In the genomic region with DNA sequence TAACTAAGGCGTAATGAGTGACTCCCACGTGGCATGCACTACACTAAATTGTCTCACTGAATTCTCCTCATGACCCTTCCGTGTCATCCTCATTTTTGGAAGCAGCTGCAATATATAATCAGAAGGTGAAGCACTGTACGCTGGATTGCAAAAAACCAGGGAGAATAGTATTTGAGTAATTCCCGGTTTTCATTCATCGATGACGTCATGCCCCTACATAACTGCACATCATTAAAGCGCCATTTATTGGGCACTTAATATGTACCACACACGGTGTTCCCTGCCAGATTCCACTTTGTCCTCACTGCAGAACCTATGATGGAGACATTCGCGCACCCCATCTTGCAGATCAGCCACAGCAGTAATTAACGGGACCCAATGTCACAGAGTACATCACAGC, we compare ENCODE assay signal across 1 cellular context.
TF ChIP-seq lines count a peak whose summit lies in the region.

No MANE protein-coding gene starts in this region.

TF ChIP-seq in K562, 482 proteins besides CTCF, POLR2A, EP300 and RAD21:
- TF ChIP-seq, protein P1, sequence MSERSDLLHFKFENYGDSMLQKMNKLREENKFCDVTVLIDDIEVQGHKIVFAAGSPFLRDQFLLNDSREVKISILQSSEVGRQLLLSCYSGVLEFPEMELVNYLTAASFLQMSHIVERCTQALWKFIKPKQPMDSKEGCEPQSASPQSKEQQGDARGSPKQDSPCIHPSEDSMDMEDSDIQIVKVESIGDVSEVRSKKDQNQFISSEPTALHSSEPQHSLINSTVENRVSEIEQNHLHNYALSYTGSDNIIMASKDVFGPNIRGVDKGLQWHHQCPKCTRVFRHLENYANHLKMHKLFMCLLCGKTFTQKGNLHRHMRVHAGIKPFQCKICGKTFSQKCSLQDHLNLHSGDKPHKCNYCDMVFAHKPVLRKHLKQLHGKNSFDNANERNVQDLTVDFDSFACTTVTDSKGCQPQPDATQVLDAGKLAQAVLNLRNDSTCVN (CRISPR knock-in tag; IDR thresholded peaks at IDR 0.05) = no peak
- no peak for TF ChIP-seq ZFX (CRISPR knock-in tag; IDR thresholded peaks at IDR 0.05)
- TF ChIP-seq EHMT2 (IDR thresholded peaks at IDR 0.05) = no peak
- TF ChIP-seq ATF7 (IDR thresholded peaks at IDR 0.05) = peak; percentile 61; the same call in 1 of the 2 replicates
- no peak for TF ChIP-seq NCOA4 (IDR thresholded peaks at IDR 0.05; ENCODE audit: partially characterized antibody)
- TF ChIP-seq, protein P2, sequence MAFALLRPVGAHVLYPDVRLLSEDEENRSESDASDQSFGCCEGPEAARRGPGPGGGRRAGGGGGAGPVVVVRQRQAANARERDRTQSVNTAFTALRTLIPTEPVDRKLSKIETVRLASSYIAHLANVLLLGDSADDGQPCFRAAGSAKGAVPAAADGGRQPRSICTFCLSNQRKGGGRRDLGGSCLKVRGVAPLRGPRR (CRISPR knock-in tag; IDR thresholded peaks at IDR 0.05) = no peak
- TF ChIP-seq FOXM1 (IDR thresholded peaks at IDR 0.05; ENCODE audit: low read depth) = no peak
- TF ChIP-seq FOXM1 (CRISPR knock-in tag; IDR thresholded peaks at IDR 0.05; ENCODE audit: low read depth) = no peak
- TF ChIP-seq ZKSCAN8 (CRISPR knock-in tag; IDR thresholded peaks at IDR 0.05) = no peak
- no peak for TF ChIP-seq NELFE (IDR thresholded peaks at IDR 0.05; ENCODE audit: insufficient read depth, insufficient read length)
- TF ChIP-seq BHLHE40 (IDR thresholded peaks at IDR 0.05; ENCODE audit: low read length) = no peak
- TF ChIP-seq JUND (IDR thresholded peaks at IDR 0.05; ENCODE audit: borderline replicate concordance, low read depth, low read length) = no peak
- TF ChIP-seq JUND (tag; IDR thresholded peaks at IDR 0.05; ENCODE audit: borderline replicate concordance, low read depth, low read length) = peak; percentile 15; the same call in 1 of the 3 replicates
- TF ChIP-seq, protein P3, sequence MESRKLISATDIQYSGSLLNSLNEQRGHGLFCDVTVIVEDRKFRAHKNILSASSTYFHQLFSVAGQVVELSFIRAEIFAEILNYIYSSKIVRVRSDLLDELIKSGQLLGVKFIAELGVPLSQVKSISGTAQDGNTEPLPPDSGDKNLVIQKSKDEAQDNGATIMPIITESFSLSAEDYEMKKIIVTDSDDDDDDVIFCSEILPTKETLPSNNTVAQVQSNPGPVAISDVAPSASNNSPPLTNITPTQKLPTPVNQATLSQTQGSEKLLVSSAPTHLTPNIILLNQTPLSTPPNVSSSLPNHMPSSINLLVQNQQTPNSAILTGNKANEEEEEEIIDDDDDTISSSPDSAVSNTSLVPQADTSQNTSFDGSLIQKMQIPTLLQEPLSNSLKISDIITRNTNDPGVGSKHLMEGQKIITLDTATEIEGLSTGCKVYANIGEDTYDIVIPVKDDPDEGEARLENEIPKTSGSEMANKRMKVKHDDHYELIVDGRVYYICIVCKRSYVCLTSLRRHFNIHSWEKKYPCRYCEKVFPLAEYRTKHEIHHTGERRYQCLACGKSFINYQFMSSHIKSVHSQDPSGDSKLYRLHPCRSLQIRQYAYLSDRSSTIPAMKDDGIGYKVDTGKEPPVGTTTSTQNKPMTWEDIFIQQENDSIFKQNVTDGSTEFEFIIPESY (CRISPR knock-in tag; IDR thresholded peaks at IDR 0.05) = 0 out of 2 replicates have a peak, but pooled peaks have one; percentile 35
- TF ChIP-seq ZNF184 (CRISPR knock-in tag; IDR thresholded peaks at IDR 0.05) = no peak
- TF ChIP-seq SMARCC2 (IDR thresholded peaks at IDR 0.05; ENCODE audit: low read depth) = no peak
- no peak for TF ChIP-seq ATF1 (CRISPR knock-in tag; IDR thresholded peaks at IDR 0.05)
- peak; percentile 27; the same call in 1 of the 2 replicates for TF ChIP-seq ATF1 (tag; IDR thresholded peaks at IDR 0.05)
- TF ChIP-seq, protein P4, sequence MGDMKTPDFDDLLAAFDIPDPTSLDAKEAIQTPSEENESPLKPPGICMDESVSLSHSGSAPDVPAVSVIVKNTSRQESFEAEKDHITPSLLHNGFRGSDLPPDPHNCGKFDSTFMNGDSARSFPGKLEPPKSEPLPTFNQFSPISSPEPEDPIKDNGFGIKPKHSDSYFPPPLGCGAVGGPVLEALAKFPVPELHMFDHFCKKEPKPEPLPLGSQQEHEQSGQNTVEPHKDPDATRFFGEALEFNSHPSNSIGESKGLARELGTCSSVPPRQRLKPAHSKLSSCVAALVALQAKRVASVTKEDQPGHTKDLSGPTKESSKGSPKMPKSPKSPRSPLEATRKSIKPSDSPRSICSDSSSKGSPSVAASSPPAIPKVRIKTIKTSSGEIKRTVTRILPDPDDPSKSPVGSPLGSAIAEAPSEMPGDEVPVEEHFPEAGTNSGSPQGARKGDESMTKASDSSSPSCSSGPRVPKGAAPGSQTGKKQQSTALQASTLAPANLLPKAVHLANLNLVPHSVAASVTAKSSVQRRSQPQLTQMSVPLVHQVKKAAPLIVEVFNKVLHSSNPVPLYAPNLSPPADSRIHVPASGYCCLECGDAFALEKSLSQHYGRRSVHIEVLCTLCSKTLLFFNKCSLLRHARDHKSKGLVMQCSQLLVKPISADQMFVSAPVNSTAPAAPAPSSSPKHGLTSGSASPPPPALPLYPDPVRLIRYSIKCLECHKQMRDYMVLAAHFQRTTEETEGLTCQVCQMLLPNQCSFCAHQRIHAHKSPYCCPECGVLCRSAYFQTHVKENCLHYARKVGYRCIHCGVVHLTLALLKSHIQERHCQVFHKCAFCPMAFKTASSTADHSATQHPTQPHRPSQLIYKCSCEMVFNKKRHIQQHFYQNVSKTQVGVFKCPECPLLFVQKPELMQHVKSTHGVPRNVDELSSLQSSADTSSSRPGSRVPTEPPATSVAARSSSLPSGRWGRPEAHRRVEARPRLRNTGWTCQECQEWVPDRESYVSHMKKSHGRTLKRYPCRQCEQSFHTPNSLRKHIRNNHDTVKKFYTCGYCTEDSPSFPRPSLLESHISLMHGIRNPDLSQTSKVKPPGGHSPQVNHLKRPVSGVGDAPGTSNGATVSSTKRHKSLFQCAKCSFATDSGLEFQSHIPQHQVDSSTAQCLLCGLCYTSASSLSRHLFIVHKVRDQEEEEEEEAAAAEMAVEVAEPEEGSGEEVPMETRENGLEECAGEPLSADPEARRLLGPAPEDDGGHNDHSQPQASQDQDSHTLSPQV (IDR thresholded peaks at IDR 0.05) = no peak
- TF ChIP-seq, protein P5, sequence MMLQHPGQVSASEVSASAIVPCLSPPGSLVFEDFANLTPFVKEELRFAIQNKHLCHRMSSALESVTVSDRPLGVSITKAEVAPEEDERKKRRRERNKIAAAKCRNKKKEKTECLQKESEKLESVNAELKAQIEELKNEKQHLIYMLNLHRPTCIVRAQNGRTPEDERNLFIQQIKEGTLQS (IDR thresholded peaks at IDR 0.05) = peak; percentile 80
- TF ChIP-seq, protein P5 (CRISPR knock-in tag; conservative IDR thresholded peaks at IDR 0.05) = no peak
TF ChIP-seq in K562: peak in this region for 5.
